In the genomic region with DNA sequence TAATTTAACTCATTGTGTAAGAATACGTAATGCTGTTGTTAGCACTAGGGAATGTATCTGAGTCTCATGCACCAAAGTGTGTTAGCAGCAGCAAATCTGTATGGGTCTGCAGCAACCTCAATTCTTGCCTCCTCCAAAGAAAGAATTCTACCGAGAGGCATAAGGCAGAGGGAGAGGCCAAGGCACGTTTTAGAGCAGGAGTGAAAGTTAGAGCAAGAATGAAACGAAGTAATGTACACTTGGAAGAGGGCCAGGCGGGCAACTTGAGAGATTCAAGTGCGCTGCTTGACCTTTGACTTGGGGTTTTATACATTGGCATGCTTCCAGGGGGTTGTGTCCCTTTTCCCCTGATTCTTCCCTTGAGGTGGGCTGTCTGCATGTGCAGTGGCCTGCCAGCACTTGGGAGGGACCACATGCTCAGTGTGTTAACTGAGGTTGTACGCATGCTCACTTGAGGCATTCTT, we compare ENCODE assay signal across 12 cellular contexts. TPM values are rescaled to one million over a fixed set of nuclear protein-coding genes. Genes with fewer than 3 reads are reported as not detected.
DNase-seq lines count a peak whose midpoint lies in the region; ATAC-seq and TF ChIP-seq lines count a peak whose summit lies in the region.
"Had no signal": no experiment of that assay in that cellular context is flagged by ENCODE, and none has a peak within 500 bp of the region (broad histone marks: within the 10 kb centered on the region; RNA-seq: fewer than 3 reads in every experiment).

No MANE protein-coding gene starts in this region.

- H3K4me1 Mint-ChIP-seq in activated CD4-positive, alpha-beta T cell treated with anti-CD3 and anti-CD28 coated beads, Interleukin-2, amount 10 ng/mL, durations not matched to agents 7 days and 5 days, result peaks cover 13% of the 10 kb centered on the region
- peaks cover 10 to 31% (median 23%) of the 10 kb centered on the region in 7 donors for H3K4me1 Mint-ChIP-seq in naive thymus-derived CD4-positive, alpha-beta T cell

- no peak for TF ChIP-seq POLR2A in right lobe of liver (IDR thresholded peaks at IDR 0.05)
- no peak for TF ChIP-seq POLR2A in gastrocnemius medialis (IDR thresholded peaks at IDR 0.05)

- H3K27ac ChIP-seq in right lobe of liver (peak overlapping the region in 2 of 3 donors; percentile 98 to 99), gastrocnemius medialis (peak overlapping the region in 1 of 4 donors; percentile 87), MM.1S (ENCODE audit: low read length) (no peak overlapping the region)
- H3K27ac ChIP-seq in naive thymus-derived CD4-positive, alpha-beta T cell (ENCODE audit: low read depth, low read length), result no peak overlapping the region

- H3K27ac Mint-ChIP-seq in activated CD4-positive, alpha-beta T cell treated with anti-CD3 and anti-CD28 coated beads, Interleukin-2, amount 10 ng/mL, durations not matched to agents 7 days and 5 days, result no peak overlapping the region
- peak overlapping the region in 1 of 9 donors; percentile 61 for H3K27ac Mint-ChIP-seq in naive thymus-derived CD4-positive, alpha-beta T cell

- no peaks in the 10 kb centered on the region for H3K9me2 ChIP-seq in MM.1S (replicated peaks; ENCODE audit: insufficient read depth, low read length)

- no peaks in the 10 kb centered on the region for H3F3A ChIP-seq in MM.1S (ENCODE audit: insufficient read depth, low read length)

- no peak overlapping the region for H3K9ac ChIP-seq in MM.1S (ENCODE audit: low read length)

- H3K79me2 ChIP-seq in MM.1S (ENCODE audit: low read length), result no peaks in the 10 kb centered on the region

- POLR2A ChIA-PET in activated CD4-positive, alpha-beta T cell treated with anti-CD3 and anti-CD28 coated beads, Interleukin-2, amount 10 ng/mL, durations not matched to agents 7 days and 5 days (lab: Charles Lee), result no interaction called here
- POLR2A ChIA-PET in naive thymus-derived CD4-positive, alpha-beta T cell (lab: Charles Lee), result no interaction called here

- H3K9me3 Mint-ChIP-seq in activated CD4-positive, alpha-beta T cell treated with anti-CD3 and anti-CD28 coated beads, Interleukin-2, amount 10 ng/mL, durations not matched to agents 7 days and 5 days, result no peaks in the 10 kb centered on the region
- no peaks in the 10 kb centered on the region for H3K9me3 Mint-ChIP-seq in naive thymus-derived CD4-positive, alpha-beta T cell

- no peaks in the 10 kb centered on the region for H3K27me3 ChIP-seq in H7 (ENCODE audit: control insufficient read depth, insufficient read depth, low read length)
- H3K27me3 ChIP-seq in right lobe of liver, result no peaks in the 10 kb centered on the region
- peaks cover 23 to 35% (median 33%) of the 10 kb centered on the region in 3 donors for H3K27me3 ChIP-seq in gastrocnemius medialis
- no peaks in the 10 kb centered on the region for H3K27me3 ChIP-seq in MM.1S (replicated peaks; ENCODE audit: insufficient read depth, low read length)
- no peaks in the 10 kb centered on the region for H3K27me3 ChIP-seq in naive thymus-derived CD4-positive, alpha-beta T cell (ENCODE audit: control insufficient read depth in 2 of 2, insufficient read depth in 2 of 2, low read length in 2 of 2)

- H3K9me3 ChIP-seq in right lobe of liver (no peaks in the 10 kb centered on the region), gastrocnemius medialis (no peaks in the 10 kb centered on the region), MM.1S (replicated peaks; ENCODE audit: insufficient read depth, low read length) (no peaks in the 10 kb centered on the region)
- H3K9me3 ChIP-seq in naive thymus-derived CD4-positive, alpha-beta T cell (ENCODE audit: control insufficient read depth in 2 of 3, low read length in 3 of 3), result no peaks in the 10 kb centered on the region

- no peaks in the 10 kb centered on the region for H4K20me1 ChIP-seq in MM.1S (ENCODE audit: insufficient read depth, low read length)

- peaks cover 0 to 31% (median 6%) of the 10 kb centered on the region in 4 donors for H3K4me1 ChIP-seq in right lobe of liver
- H3K4me1 ChIP-seq in gastrocnemius medialis, result peaks cover 5 to 19% of the 10 kb centered on the region in 2 donors
- H3K4me1 ChIP-seq in MM.1S (ENCODE audit: low read length), result no peaks in the 10 kb centered on the region
- H3K4me1 ChIP-seq in naive thymus-derived CD4-positive, alpha-beta T cell (ENCODE audit: control insufficient read depth in 2 of 2, insufficient read depth in 2 of 2, low read length in 2 of 2), result no peaks in the 10 kb centered on the region

- no peaks in the 10 kb centered on the region for H3K36me3 Mint-ChIP-seq in activated CD4-positive, alpha-beta T cell treated with anti-CD3 and anti-CD28 coated beads, Interleukin-2, amount 10 ng/mL, durations not matched to agents 7 days and 5 days (ENCODE audit: low read depth)
- H3K36me3 Mint-ChIP-seq in naive thymus-derived CD4-positive, alpha-beta T cell, result peaks cover 0 to 2% (median 0%) of the 10 kb centered on the region in 5 donors

- H3K27me3 Mint-ChIP-seq in activated CD4-positive, alpha-beta T cell treated with anti-CD3 and anti-CD28 coated beads, Interleukin-2, amount 10 ng/mL, durations not matched to agents 7 days and 5 days, result peaks cover 40% of the 10 kb centered on the region
- peaks cover 5 to 49% (median 19%) of the 10 kb centered on the region in 5 donors for H3K27me3 Mint-ChIP-seq in naive thymus-derived CD4-positive, alpha-beta T cell

- DNase-seq in H7, result no peak
- DNase-seq in astrocyte of the spinal cord (ENCODE audit: low read depth, low spot score), result no peak
- DNase-seq in right lobe of liver, result peak in 1 of 3 donors; percentile 51
- DNase-seq in gastrocnemius medialis, result no peak
- DNase-seq in activated CD4-positive, alpha-beta T cell treated with anti-CD3 and anti-CD28 coated beads, Interleukin-2, amount 10 ng/mL, durations not matched to agents 7 days and 5 days, result no peak
- DNase-seq in MM.1S, result no peak
- no peak for DNase-seq in naive thymus-derived CD4-positive, alpha-beta T cell
- DNase-seq: activated CD8-positive, alpha-beta memory T cell treated with anti-CD3 and anti-CD28 coated beads, Interleukin-2, amount 50 U/mL, for 4 hours; Calu3; central memory CD4-positive, alpha-beta T cell; MV-4-11 had no signal

- no peak for ATAC-seq in right lobe of liver
- ATAC-seq in gastrocnemius medialis, result no peak
- ATAC-seq in HG03521 (IDR thresholded peaks at IDR 0.05; ENCODE audit: unreplicated experiment), result no peak
- no peak for ATAC-seq in naive thymus-derived CD4-positive, alpha-beta T cell

- CTCF ChIA-PET in activated CD4-positive, alpha-beta T cell treated with anti-CD3 and anti-CD28 coated beads, Interleukin-2, amount 10 ng/mL, durations not matched to agents 7 days and 5 days (lab: Charles Lee), result no interaction called here
- CTCF ChIA-PET in naive thymus-derived CD4-positive, alpha-beta T cell (lab: Charles Lee), result no interaction called here

- no peak overlapping the region for H2AFZ ChIP-seq in MM.1S (ENCODE audit: low read length)

- no peaks in the 10 kb centered on the region; the same call in 1 of the 2 replicates for H3K36me3 ChIP-seq in H7 (replicated peaks; ENCODE audit: control insufficient read depth, insufficient read depth, low read length)
- H3K36me3 ChIP-seq in right lobe of liver, result peaks cover 0 to 9% (median 0%) of the 10 kb centered on the region in 4 donors
- H3K36me3 ChIP-seq in gastrocnemius medialis, result no peaks in the 10 kb centered on the region
- H3K36me3 ChIP-seq in MM.1S (replicated peaks; ENCODE audit: insufficient read depth, low read length), result no peaks in the 10 kb centered on the region
- no peaks in the 10 kb centered on the region for H3K36me3 ChIP-seq in naive thymus-derived CD4-positive, alpha-beta T cell (ENCODE audit: control insufficient read depth in 2 of 3, insufficient read depth in 3 of 3, low read length in 3 of 3)

- peak overlapping the region; percentile 9; the same call in 1 of the 2 replicates for H3K4me3 ChIP-seq in H7 (ENCODE audit: insufficient read depth, low read depth, low read length)
- peak overlapping the region; percentile 50 for H3K4me3 ChIP-seq in astrocyte of the spinal cord (ENCODE audit: low read depth, low read length)
- peak overlapping the region; percentile 64 to 81 (median 71) for H3K4me3 ChIP-seq in right lobe of liver
- peak overlapping the region in 3 of 4 donors; percentile 14 to 71 (median 30) for H3K4me3 ChIP-seq in gastrocnemius medialis
- no peak overlapping the region for H3K4me3 ChIP-seq in MM.1S (ENCODE audit: low read length)
- H3K4me3 ChIP-seq in naive thymus-derived CD4-positive, alpha-beta T cell (ENCODE audit: low read length), result no peak overlapping the region

- H3K4me3 Mint-ChIP-seq in activated CD4-positive, alpha-beta T cell treated with anti-CD3 and anti-CD28 coated beads, Interleukin-2, amount 10 ng/mL, durations not matched to agents 7 days and 5 days, result no peak overlapping the region
- peak overlapping the region in 1 of 10 donors; percentile 63 for H3K4me3 Mint-ChIP-seq in naive thymus-derived CD4-positive, alpha-beta T cell

- no peak overlapping the region for H3K4me2 ChIP-seq in MM.1S (ENCODE audit: low read depth, low read length)

- 27% methylated on average over 7 of the region's 7 CpGs for WGBS in right lobe of liver (ENCODE audit: insufficient coverage, low coverage, low lambda C conversion rate, missing lambda C conversion rate)

- in situ Hi-C loops in astrocyte of the spinal cord (cut with HindIII; ENCODE audit: low sequenced_read_pairs), result no loop called here
- in situ Hi-C loops in gastrocnemius medialis (cut with MboI; ENCODE audit: low sequenced_read_pairs in 4 of 4), result no loop called here

- no peak for TF ChIP-seq CTCF in astrocyte of the spinal cord (IDR thresholded peaks at IDR 0.05; ENCODE audit: low read depth, low read length)
- TF ChIP-seq CTCF in right lobe of liver (IDR thresholded peaks at IDR 0.05), result no peak
- TF ChIP-seq CTCF in gastrocnemius medialis (IDR thresholded peaks at IDR 0.05 in 4 of 5, conservative IDR thresholded peaks at IDR 0.05 in 1 of 5), result no peak
- no peak for TF ChIP-seq CTCF in MM.1S (IDR thresholded peaks at IDR 0.05; ENCODE audit: low read length)

- intact Hi-C loops in right lobe of liver (cut with DNase I) (no loop called here), gastrocnemius medialis (cut with DNase I; ENCODE audit: low total_unique reads) (loop anchor here (10.0 kb wide), 1 partner anchor 95 kb away; no protein-coding TSS in a partner anchor)
- intact Hi-C loops in naive thymus-derived CD4-positive, alpha-beta T cell (cut with micrococcal nuclease), result loop anchor here in 1 of 2 donors (10.0 kb wide), 1 partner anchor 75 kb away; no protein-coding TSS in a partner anchor

RNA-seq across cellular contexts. Expression of gene CNN3, which starts 2.5 kb away (rescaled TPM):
- total RNA-seq in H7 (2014; rRNA removed; shearing (Covaris generic)), result 309 and 364 TPM in 2 replicates
- total RNA-seq in right lobe of liver, result 100 to 1,000 TPM in 2 of 6 experiments, 10 to 100 TPM in 4; 90.5 to 125 (median 99.3) TPM
- 10 to 100 TPM; 11.9 to 21.8 (median 16.1) TPM for total RNA-seq in gastrocnemius medialis
- 1 to 10 TPM in 1 of 2 experiments, under 1 TPM in 1; 0.92 to 1.2 TPM for total RNA-seq in activated CD4-positive, alpha-beta T cell treated with anti-CD3 and anti-CD28 coated beads, Interleukin-2, amount 10 ng/mL, durations not matched to agents 7 days and 5 days
- total RNA-seq in naive thymus-derived CD4-positive, alpha-beta T cell, result 10 to 100 TPM in 2 of 5 experiments, 1 to 10 TPM in 3; 4.4 to 14.9 (median 7.4) TPM
- polyA plus RNA-seq in naive thymus-derived CD4-positive, alpha-beta T cell, result 10 to 100 TPM; 12.9 to 18.2 TPM

Comparison
In these comparisons a context has a peak if more than half of its experiments do, and no peak if none do; other contexts are left out.
1. H3K4me3 ChIP-seq: peak in H7 (single experiment), astrocyte of the spinal cord (single experiment), right lobe of liver (3 of 3) and gastrocnemius medialis (3 of 4); none in MM.1S (single experiment) and naive thymus-derived CD4-positive, alpha-beta T cell (single experiment).
2. H3K27ac ChIP-seq: peak in right lobe of liver (2 of 3); none in MM.1S (single experiment) and naive thymus-derived CD4-positive, alpha-beta T cell (single experiment).
3. RNA of gene CNN3, which starts 2.5 kb away (total RNA-seq): 309 to 364 TPM in H7 and 90.5 to 125 TPM in right lobe of liver; 11.9 to 21.8 TPM in gastrocnemius medialis, 4.4 to 14.9 TPM in naive thymus-derived CD4-positive, alpha-beta T cell and 0.92 to 1.2 TPM in activated CD4-positive, alpha-beta T cell treated with anti-CD3 and anti-CD28 coated beads, Interleukin-2, amount 10 ng/mL, durations not matched to agents 7 days and 5 days; every median in the first group is over 4 times any median in the second.